Comparison of ENCODE assay signal across 22 cellular contexts in genomic region chr17:7421186-7421585, GRCh38. TPM values are rescaled to one million over a fixed set of nuclear protein-coding genes. Genes with fewer than 3 reads are reported as not detected.
DNase-seq lines count a peak whose midpoint lies in the region; ATAC-seq and TF ChIP-seq lines count a peak whose summit lies in the region.
"Had no signal": no experiment of that assay in that cellular context is flagged by ENCODE, and none has a peak within 500 bp of the region (broad histone marks: within the 10 kb centered on the region; RNA-seq: fewer than 3 reads in every experiment).

No MANE protein-coding gene starts in this region.

- no peak overlapping the region for H3K4ac ChIP-seq in neuronal stem cell (ENCODE audit: low read length)

- H3K27me3 Mint-ChIP-seq in nephron progenitor cell (ENCODE audit: low read depth, poor library complexity), result peaks cover 2% of the 10 kb centered on the region
- H3K27me3 Mint-ChIP-seq in activated naive CD8-positive, alpha-beta T cell treated with anti-CD3 and anti-CD28 coated beads for 36 hours, result no peaks in the 10 kb centered on the region
- H3K27me3 Mint-ChIP-seq: CD4-positive, alpha-beta T cell had no signal

- no peak overlapping the region for H3K4me2 ChIP-seq in neuronal stem cell (ENCODE audit: insufficient read depth, low read length, poor library complexity, severe bottlenecking)
- H3K4me2 ChIP-seq: BLaER1 treated with 17β-estradiol and CSF1 and Interleukin-3, amounts not matched to agents 10 nM and 100 nM had no signal

- H2BK12ac ChIP-seq in neuronal stem cell (ENCODE audit: low read length), result peak overlapping the region; percentile 19

- peak overlapping the region; percentile 98 for H3K27ac Mint-ChIP-seq in nephron progenitor cell
- H3K27ac Mint-ChIP-seq in activated naive CD8-positive, alpha-beta T cell treated with anti-CD3 and anti-CD28 coated beads for 36 hours, result no peak overlapping the region
- H3K27ac Mint-ChIP-seq: CD14-positive monocyte; CD4-positive, alpha-beta T cell; CD8-positive, alpha-beta memory T cell had no signal

- H2BK15ac ChIP-seq in neuronal stem cell (ENCODE audit: low read length), result peak overlapping the region; percentile 13

- H3K4me1 ChIP-seq in right cardiac atrium (ENCODE audit: control insufficient read depth, insufficient read depth, low read length), result no peaks in the 10 kb centered on the region
- H3K4me1 ChIP-seq in neuronal stem cell (ENCODE audit: control insufficient read depth in 2 of 2, insufficient read depth in 1 of 2, low read depth in 1 of 2, low read length in 2 of 2), result peaks cover 26 to 38% of the 10 kb centered on the region in 2 donors
- H3K4me1 ChIP-seq in A673 (ENCODE audit: insufficient read depth, low read length, poor library complexity, severe bottlenecking), result no peaks in the 10 kb centered on the region
- H3K4me1 ChIP-seq: BE2C had no signal

- CTCF ChIA-PET in A673 (lab: Charles Lee), result no interaction called here

- POLR2A ChIA-PET in A673 (lab: Charles Lee; ENCODE audit: low non-redundant PET), result no interaction called here

- peaks cover 53% of the 10 kb centered on the region for H3K4me1 Mint-ChIP-seq in nephron progenitor cell
- H3K4me1 Mint-ChIP-seq in activated naive CD8-positive, alpha-beta T cell treated with anti-CD3 and anti-CD28 coated beads for 36 hours, result no peaks in the 10 kb centered on the region
- H3K4me1 Mint-ChIP-seq: CD14-positive monocyte had no signal

- H2BK120ac ChIP-seq in neuronal stem cell (ENCODE audit: low read depth, low read length), result peak overlapping the region; percentile 6

- H3K9me3 Mint-ChIP-seq in nephron progenitor cell, result no peaks in the 10 kb centered on the region
- no peaks in the 10 kb centered on the region for H3K9me3 Mint-ChIP-seq in activated naive CD8-positive, alpha-beta T cell treated with anti-CD3 and anti-CD28 coated beads for 36 hours
- H3K9me3 Mint-ChIP-seq: CD14-positive monocyte; CD4-positive, alpha-beta T cell; CD8-positive, alpha-beta memory T cell had no signal

- H4K8ac ChIP-seq in neuronal stem cell (ENCODE audit: low read depth, low read length), result no peak overlapping the region

- H2AK5ac ChIP-seq in neuronal stem cell (ENCODE audit: low read depth, low read length), result peak overlapping the region; percentile 95

- H3K23ac ChIP-seq in neuronal stem cell (ENCODE audit: low read depth, low read length, poor library complexity), result peak overlapping the region; percentile 6

- intact Hi-C loops in right cardiac atrium (cut with DNase I), result no loop called here
- intact Hi-C loops in Right ventricle myocardium inferior (cut with DNase I), result no loop called here
- intact Hi-C loops in A673 (cut with micrococcal nuclease; ENCODE audit: unreplicated experiment), result no loop called here

- peak in 1 of 2 donors; percentile 10 for ATAC-seq in right cardiac atrium
- no peak for ATAC-seq in Right ventricle myocardium inferior
- ATAC-seq in GM21528 (IDR thresholded peaks at IDR 0.05; ENCODE audit: low FRiP score, unreplicated experiment), result no peak
- ATAC-seq: GM12878 had no signal

- H3K4me3 Mint-ChIP-seq in nephron progenitor cell, result no peak overlapping the region
- no peak overlapping the region for H3K4me3 Mint-ChIP-seq in activated naive CD8-positive, alpha-beta T cell treated with anti-CD3 and anti-CD28 coated beads for 36 hours
- H3K4me3 Mint-ChIP-seq: CD14-positive monocyte; CD4-positive, alpha-beta T cell had no signal

- H3K27ac ChIP-seq in right cardiac atrium (ENCODE audit: low read length) (no peak overlapping the region), neuronal stem cell (replicated peaks; ENCODE audit: low read length) (no peak overlapping the region), A673 (ENCODE audit: low read depth, low read length, poor library complexity, severe bottlenecking) (no peak overlapping the region)
- H3K27ac ChIP-seq: 22Rv1; BLaER1 treated with 17β-estradiol and CSF1 and Interleukin-3, amounts not matched to agents 10 nM and 100 nM; GM23248 had no signal

- H3K27me3 ChIP-seq in right cardiac atrium (ENCODE audit: control insufficient read depth, insufficient read depth), result no peaks in the 10 kb centered on the region
- H3K27me3 ChIP-seq in neuronal stem cell (ENCODE audit: control insufficient read depth in 3 of 3, insufficient read depth in 3 of 3, low read depth in 1 of 3, low read length in 3 of 3), result no peaks in the 10 kb centered on the region
- no peaks in the 10 kb centered on the region for H3K27me3 ChIP-seq in A673 (replicated peaks; ENCODE audit: insufficient read depth, low read depth, low read length, poor library complexity)
- H3K27me3 ChIP-seq: BE2C; BLaER1 treated with 17β-estradiol and CSF1 and Interleukin-3, amounts not matched to agents 10 nM and 100 nM had no signal

- H2BK5ac ChIP-seq in neuronal stem cell (ENCODE audit: low read length), result no peak overlapping the region

- peaks cover under 1% of the 10 kb centered on the region for H3K79me1 ChIP-seq in neuronal stem cell (ENCODE audit: low read depth, low read length)

- no peak overlapping the region for H3K9ac ChIP-seq in neuronal stem cell (ENCODE audit: low read depth, low read length, poor library complexity)
- H3K9ac ChIP-seq: BLaER1 treated with 17β-estradiol and CSF1 and Interleukin-3, amounts not matched to agents 10 nM and 100 nM; GM23248 had no signal

- H3K9me3 ChIP-seq in right cardiac atrium (ENCODE audit: control insufficient read depth, low read length) (no peaks in the 10 kb centered on the region), neuronal stem cell (replicated peaks in 1 of 2; ENCODE audit: control insufficient read depth in 2 of 2, insufficient read depth in 1 of 2, low read depth in 1 of 2, low read length in 2 of 2) (no peaks in the 10 kb centered on the region), A673 (ENCODE audit: low read depth, low read length, poor library complexity, severe bottlenecking) (no peaks in the 10 kb centered on the region)
- H3K9me3 ChIP-seq: BE2C; BLaER1 treated with 17β-estradiol and CSF1 and Interleukin-3, amounts not matched to agents 10 nM and 100 nM had no signal

- H2AFZ ChIP-seq in neuronal stem cell (ENCODE audit: low read length), result no peak overlapping the region
- H2AFZ ChIP-seq: GM23248 had no signal

- H3K18ac ChIP-seq in neuronal stem cell (ENCODE audit: low read length), result peak overlapping the region; percentile 15

- peaks cover 7% of the 10 kb centered on the region for H3K36me3 Mint-ChIP-seq in nephron progenitor cell (ENCODE audit: low read depth)
- H3K36me3 Mint-ChIP-seq in activated naive CD8-positive, alpha-beta T cell treated with anti-CD3 and anti-CD28 coated beads for 36 hours, result no peaks in the 10 kb centered on the region
- H3K36me3 Mint-ChIP-seq: CD14-positive monocyte had no signal

- H3K36me3 ChIP-seq in neuronal stem cell (replicated peaks in 1 of 2; ENCODE audit: control insufficient read depth in 2 of 2, insufficient read depth in 2 of 2, low read length in 2 of 2), result peaks cover 12 to 25% of the 10 kb centered on the region in 2 donors
- H3K36me3 ChIP-seq in A673 (ENCODE audit: insufficient read depth, low read length, poor library complexity, severe bottlenecking), result no peaks in the 10 kb centered on the region
- H3K36me3 ChIP-seq: BE2C had no signal

- no TSS peak for BruUV-seq in A673 (replicated peaks; lab: Mats Ljungman, UMichigan)

- TF ChIP-seq CTCF in nephron progenitor cell (IDR thresholded peaks at IDR 0.05) (no peak), A673 (conservative IDR thresholded peaks at IDR 0.05; ENCODE audit: low read depth, low read length) (no peak)

- H3K14ac ChIP-seq in neuronal stem cell (ENCODE audit: low read length), result no peak overlapping the region

- H3K4me3 ChIP-seq in right cardiac atrium (ENCODE audit: low read length), result no peak overlapping the region
- H3K4me3 ChIP-seq in neuronal stem cell (ENCODE audit: low read length in 2 of 2), result no peak overlapping the region
- H3K4me3 ChIP-seq in A673 (ENCODE audit: low read depth, low read length, poor library complexity, severe bottlenecking), result no peak overlapping the region
- H3K4me3 ChIP-seq: BLaER1 treated with 17β-estradiol and CSF1 and Interleukin-3, amounts not matched to agents 10 nM and 100 nM; GM12878; GM23248 had no signal

- WGBS in right cardiac atrium, result 93% methylated on average over 16 of the region's 16 CpGs
- WGBS in neuronal stem cell (ENCODE audit: extremely low coverage in 2 of 2, insufficient read length in 2 of 2, insufficient replicate concordance in 1 of 2), 2 donors, result no CpG with 5 or more reads among the region's 16 CpGs

- peak in 2 of 3 donors; percentile 27 to 31 for DNase-seq in right cardiac atrium
- no peak for DNase-seq in Right ventricle myocardium inferior (ENCODE audit: missing footprints)
- no peak for DNase-seq in nephron progenitor cell
- DNase-seq in neuronal stem cell (ENCODE audit: low spot score), result no peak
- DNase-seq in activated naive CD8-positive, alpha-beta T cell treated with anti-CD3 and anti-CD28 coated beads for 36 hours, result no peak
- DNase-seq in A673 (ENCODE audit: low spot score), result no peak
- DNase-seq: ACHN; AML-193; BE2C; CD4-positive, alpha-beta T cell; CD8-positive, alpha-beta memory T cell; DMS 273 treated with DMSO at 0.1 percent for 48 hours; DMS79; EL; GDM1; GM23248; HCEC 1CT had no signal

- peak overlapping the region; percentile 9 for H4K91ac ChIP-seq in neuronal stem cell (ENCODE audit: low read depth, low read length, poor library complexity)

RNA-seq across cellular contexts. Expression of gene SPEM1, which starts 1.1 kb away (rescaled TPM):
- not detected for total RNA-seq in right cardiac atrium
- polyA plus RNA-seq in right cardiac atrium, result not detected
- not detected for total RNA-seq in Right ventricle myocardium inferior
- not detected for polyA plus RNA-seq in neuronal stem cell (2013, experiment 1 of 2)
- not detected for polyA plus RNA-seq in neuronal stem cell (2013, experiment 2 of 2)
- total RNA-seq in activated naive CD8-positive, alpha-beta T cell treated with anti-CD3 and anti-CD28 coated beads for 36 hours, result not detected
- total RNA-seq in A673 (2021), result 0.43 and 0.55 TPM in 2 replicates
- total RNA-seq: CD4-positive, alpha-beta T cell; CD8-positive, alpha-beta memory T cell; GM12878; GM23248 had no signal
- polyA plus RNA-seq: CD14-positive monocyte; CD8-positive, alpha-beta memory T cell; GM12878; GM23248 had no signal

RNA-seq across cellular contexts. Expression of gene SPEM2, which starts 4.2 kb away (rescaled TPM):
- total RNA-seq in right cardiac atrium, result not detected
- polyA plus RNA-seq in right cardiac atrium, result not detected
- not detected for total RNA-seq in Right ventricle myocardium inferior
- 0.06 TPM for polyA plus RNA-seq in neuronal stem cell (2013, experiment 1 of 2)
- 0.01 TPM for polyA plus RNA-seq in neuronal stem cell (2013, experiment 2 of 2)
- total RNA-seq in activated naive CD8-positive, alpha-beta T cell treated with anti-CD3 and anti-CD28 coated beads for 36 hours, result not detected
- 0.24 TPM in 1 of 2 replicates, not detected in the other for total RNA-seq in A673 (2021)
- total RNA-seq: CD4-positive, alpha-beta T cell; CD8-positive, alpha-beta memory T cell; GM12878; GM23248 had no signal
- polyA plus RNA-seq: CD14-positive monocyte; CD8-positive, alpha-beta memory T cell; GM12878; GM23248 had no signal

RNA-seq across cellular contexts. Expression of gene SPEM3, which starts 7.5 kb away (rescaled TPM):
- not detected for total RNA-seq in right cardiac atrium
- not detected for polyA plus RNA-seq in right cardiac atrium
- total RNA-seq in Right ventricle myocardium inferior, result not detected
- not detected for polyA plus RNA-seq in neuronal stem cell (2013, experiment 1 of 2)
- not detected for polyA plus RNA-seq in neuronal stem cell (2013, experiment 2 of 2)
- total RNA-seq in activated naive CD8-positive, alpha-beta T cell treated with anti-CD3 and anti-CD28 coated beads for 36 hours, result not detected
- total RNA-seq in A673 (2021), result not detected in 2 replicates
- total RNA-seq: CD4-positive, alpha-beta T cell; CD8-positive, alpha-beta memory T cell; GM12878; GM23248 had no signal
- polyA plus RNA-seq: CD14-positive monocyte; CD8-positive, alpha-beta memory T cell; GM12878; GM23248 had no signal

RNA-seq across cellular contexts. Expression of gene NLGN2, which starts 13.5 kb away (rescaled TPM):
- total RNA-seq in right cardiac atrium (10 to 100 TPM; 10.7 to 15.7 (median 14.1) TPM), Right ventricle myocardium inferior (7.0 TPM), A673 (2021) (36.9 and 60.5 TPM in 2 replicates)
- 6.9 TPM for polyA plus RNA-seq in right cardiac atrium
- 60.8 TPM for polyA plus RNA-seq in neuronal stem cell (2013, experiment 1 of 2)
- 59.8 TPM for polyA plus RNA-seq in neuronal stem cell (2013, experiment 2 of 2)
- 1 to 10 TPM; 8.8 to 9.3 TPM for total RNA-seq in activated naive CD8-positive, alpha-beta T cell treated with anti-CD3 and anti-CD28 coated beads for 36 hours
- polyA plus RNA-seq: CD14-positive monocyte had no signal

RNA-seq across cellular contexts. Expression of gene TMEM102, which starts 14.0 kb away (rescaled TPM):
- total RNA-seq in right cardiac atrium (1 to 10 TPM; 2.2 to 2.5 (median 2.3) TPM), Right ventricle myocardium inferior (2.7 TPM), A673 (2021) (3.2 and 4.7 TPM in 2 replicates)
- 2.1 TPM for polyA plus RNA-seq in right cardiac atrium
- polyA plus RNA-seq in neuronal stem cell (2013, experiment 1 of 2), result 0.70 TPM
- polyA plus RNA-seq in neuronal stem cell (2013, experiment 2 of 2), result 0.72 TPM
- total RNA-seq in activated naive CD8-positive, alpha-beta T cell treated with anti-CD3 and anti-CD28 coated beads for 36 hours, result 10 to 100 TPM; 10.4 TPM

Comparison
In these comparisons a context has a peak if more than half of its experiments do, and no peak if none do; other contexts are left out.
1. DNase-seq: peak in right cardiac atrium (2 of 3); none in Right ventricle myocardium inferior (single experiment), nephron progenitor cell (single experiment), neuronal stem cell (single experiment), activated naive CD8-positive, alpha-beta T cell treated with anti-CD3 and anti-CD28 coated beads for 36 hours (single experiment) and A673 (single experiment).